In the genomic region with DNA sequence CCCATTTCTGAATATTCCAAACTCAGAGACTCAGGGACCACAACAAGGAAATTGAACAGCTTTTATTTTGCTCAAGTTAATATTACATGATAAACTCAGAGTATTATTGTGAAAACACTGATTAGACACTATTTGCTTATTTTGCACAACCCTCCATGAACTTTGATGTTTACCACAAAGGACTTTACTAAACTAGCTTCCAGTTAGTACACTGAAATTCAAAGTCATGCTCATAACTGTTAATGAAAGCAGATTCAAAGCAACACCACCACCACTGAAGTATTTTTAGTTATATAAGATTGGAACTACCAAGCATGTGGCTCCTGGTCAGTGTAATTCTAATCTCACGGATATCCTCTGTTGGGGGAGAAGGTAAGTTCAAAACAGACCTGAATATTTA, we compare ENCODE assay signal across 11 cellular contexts. TPM values are rescaled to one million over a fixed set of nuclear protein-coding genes. Genes with fewer than 3 reads are reported as not detected.
DNase-seq lines count a peak whose midpoint lies in the region; ATAC-seq, FAIRE-seq and TF ChIP-seq lines count a peak whose summit lies in the region.
"Not testable (repeated sequence)": the region's sequence is repeated elsewhere in the genome, so short reads cannot be mapped to it uniquely, and the experiment has no call there.
"Had no signal": no experiment of that assay in that cellular context is flagged by ENCODE, and none has a peak within 500 bp of the region (broad histone marks: within the 10 kb centered on the region; RNA-seq: fewer than 3 reads in every experiment).

A gene (plus strand): TSS at position 201 of the 400 bp plus-strand sequence. CDS start 114 bp downstream, at position 315.

- DNase-seq in GM12891 (ENCODE audit: insufficient read length, low spot score); HTR-8/SVneo (ENCODE audit: insufficient read length, low spot score); GM12878 (ENCODE audit: low read depth, low spot score); endothelial cell of umbilical vein (ENCODE audit: low read depth, low spot score); left lobe of liver (ENCODE audit: low spot score); right lobe of liver: not testable (repeated sequence)

- POLR2A ChIA-PET in GM12878 (lab: Charles Lee): interaction anchor here (0.7 kb wide), 1 partner anchor 323 kb away, joined by 3 read pairs; no protein-coding TSS in a partner anchor
- POLR2A ChIA-PET in endothelial cell of umbilical vein (lab: Charles Lee): not testable (repeated sequence)

- H3K4me2 ChIP-seq in GM12878 (ENCODE audit: control insufficient read depth, insufficient read depth); endothelial cell of umbilical vein (ENCODE audit: insufficient read depth, low read length): not testable (repeated sequence)

- ATAC-seq in GM12878: not testable (repeated sequence)
- ATAC-seq in left lobe of liver: peak; percentile 70
- ATAC-seq in right lobe of liver: peak; percentile 63 to 78 (median 71)

- WGBS in GM12878 (ENCODE audit: insufficient coverage, insufficient replicate concordance, low lambda C conversion rate, missing lambda C conversion rate): no CpG with 5 or more reads among the region's 1 CpG
- no CpG with 5 or more reads among the region's 1 CpG for WGBS in right lobe of liver (ENCODE audit: insufficient coverage, low coverage, low lambda C conversion rate, missing lambda C conversion rate)

- intact Hi-C loops in GM12878 (cut with micrococcal nuclease; ENCODE audit: unreplicated experiment): loop anchor here (5.0 kb wide), 1 partner anchor 123 kb away; a partner anchor contains a TSS
- intact Hi-C loops in endothelial cell of umbilical vein (cut with micrococcal nuclease); right lobe of liver (cut with DNase I): not testable (repeated sequence)

- H3K4me1 ChIP-seq in GM12878 (ENCODE audit: control insufficient read depth, insufficient read depth, low read length); endothelial cell of umbilical vein (ENCODE audit: control insufficient read depth, extremely low read depth, insufficient read depth, low read length): not testable (repeated sequence)
- peaks cover 0 to 12% (median 3%) of the 10 kb centered on the region in 4 donors for H3K4me1 ChIP-seq in right lobe of liver

- not testable (repeated sequence) for H3K36me3 ChIP-seq in GM12878 (ENCODE audit: control insufficient read depth in 2 of 2, insufficient read depth in 2 of 2, low read length in 1 of 2); endothelial cell of umbilical vein (ENCODE audit: control insufficient read depth in 2 of 2, extremely low read depth in 1 of 2, insufficient read depth in 2 of 2, low read length in 2 of 2); right lobe of liver

- H3K27me3 ChIP-seq in GM12878 (replicated peaks in 1 of 2; ENCODE audit: control insufficient read depth in 2 of 2, insufficient read depth in 2 of 2, low read length in 1 of 2); endothelial cell of umbilical vein (ENCODE audit: control insufficient read depth in 2 of 2, insufficient read depth in 2 of 2, low read length in 2 of 2); right lobe of liver: not testable (repeated sequence)

- CTCF ChIA-PET in GM12878 (lab: Yijun Ruan, JAX); endothelial cell of umbilical vein (lab: Charles Lee): not testable (repeated sequence)

- not testable (repeated sequence) for TF ChIP-seq EP300 in GM12878 (IDR thresholded peaks at IDR 0.05; ENCODE audit: borderline replicate concordance in 1 of 2, control insufficient read depth in 1 of 2, low read depth in 2 of 2, low read length in 2 of 2)

- not testable (repeated sequence) for H3K9ac ChIP-seq in GM12878 (ENCODE audit: control insufficient read depth, insufficient read depth, low read length); endothelial cell of umbilical vein (replicated peaks; ENCODE audit: extremely low read depth, insufficient read depth, low read length)

- not testable (repeated sequence) for H3K9me1 ChIP-seq in endothelial cell of umbilical vein (replicated peaks; ENCODE audit: control insufficient read depth, extremely low read depth, insufficient read depth, low read length)

- not testable (repeated sequence) for H3K4me3 ChIP-seq in GM12878; endothelial cell of umbilical vein (replicated peaks in 1 of 3; ENCODE audit: insufficient read depth in 1 of 3, low read depth in 1 of 3, low read length in 3 of 3)
- H3K4me3 ChIP-seq in right lobe of liver: peak within 1 kb of the TSS; percentile 16 to 57 (median 57)

- RAD21 ChIA-PET in GM12878 (lab: Charles Lee; ENCODE audit: unreplicated experiment): not testable (repeated sequence)

- H3K9me3 ChIP-seq in GM12878 (replicated peaks; ENCODE audit: control insufficient read depth, insufficient read depth, low read length); endothelial cell of umbilical vein (replicated peaks; ENCODE audit: control insufficient read depth, insufficient read depth, low read length); right lobe of liver: not testable (repeated sequence)

- dilution Hi-C loops in endothelial cell of umbilical vein (cut with MboI; ENCODE audit: extremely low pct_ligation_motif_present, low sequenced_read_pairs): not testable (repeated sequence)

- FAIRE-seq in GM12891 (lab: Jason Lieb, UNC) (peak; percentile 72), HTR-8/SVneo (lab: Jason Lieb, UNC) (peak; percentile 4), GM12878 (lab: Jason Lieb, UNC) (peak; percentile 78), endothelial cell of umbilical vein (lab: Jason Lieb, UNC) (peak; percentile 15)

- BruUV-seq in GM12878 (replicated peaks; lab: Mats Ljungman, UMichigan); endothelial cell of umbilical vein (replicated peaks; lab: Mats Ljungman, UMichigan): not testable (repeated sequence)

- not testable (repeated sequence) for TF ChIP-seq POLR2A in GM12891 (IDR thresholded peaks at IDR 0.05; ENCODE audit: low read depth, low read length); GM12878 (IDR thresholded peaks at IDR 0.05; ENCODE audit: low read depth, low read length); endothelial cell of umbilical vein (IDR thresholded peaks at IDR 0.05; ENCODE audit: low read depth, low read length); right lobe of liver (IDR thresholded peaks at IDR 0.05)

- not testable (repeated sequence) for H2AFZ ChIP-seq in GM12878 (ENCODE audit: control insufficient read depth, low read depth, low read length); endothelial cell of umbilical vein (ENCODE audit: low read depth, low read length)

- not testable (repeated sequence) for H3K79me2 ChIP-seq in GM12878 (ENCODE audit: control insufficient read depth, insufficient read depth, low read length); endothelial cell of umbilical vein (ENCODE audit: control insufficient read depth, insufficient read depth, low read length)

- in situ Hi-C loops in GM12878 (cut with MboI): not testable (repeated sequence)

- not testable (repeated sequence) for H3K27ac ChIP-seq in GM12878 (ENCODE audit: control insufficient read depth, insufficient read depth); endothelial cell of umbilical vein (ENCODE audit: insufficient read depth, low read depth, low read length)
- H3K27ac ChIP-seq in right lobe of liver: peak within 1 kb of the TSS in 2 of 3 donors; percentile 76 to 80

- SMC1A ChIA-PET in GM12878 (lab: Charles Lee; ENCODE audit: uncharacterized antibody, unreplicated experiment): not testable (repeated sequence)

- TF ChIP-seq CTCF in GM12878 (IDR thresholded peaks at IDR 0.05 in 2 of 3, conservative IDR thresholded peaks at IDR 0.05 in 1 of 3; ENCODE audit: control insufficient read depth in 2 of 3, extremely low read depth in 1 of 3, insufficient read depth in 1 of 3, low read depth in 3 of 3, low read length in 3 of 3); endothelial cell of umbilical vein (IDR thresholded peaks at IDR 0.05; ENCODE audit: extremely low read depth in 1 of 2, insufficient read depth in 1 of 2, low read depth in 1 of 2, low read length in 2 of 2); right lobe of liver (IDR thresholded peaks at IDR 0.05): not testable (repeated sequence)

- TF ChIP-seq RAD21 in GM12878 (IDR thresholded peaks at IDR 0.05; ENCODE audit: insufficient read depth, low read depth, low read length): not testable (repeated sequence)

- H4K20me1 ChIP-seq in GM12878 (ENCODE audit: control insufficient read depth, insufficient read depth); endothelial cell of umbilical vein (replicated peaks; ENCODE audit: control insufficient read depth, extremely low read depth, insufficient read depth, low read length): not testable (repeated sequence)

RNA-seq across cellular contexts. Expression of the gene that starts here (rescaled TPM):
- not detected for polyA plus RNA-seq in GM12891 (2012; ENCODE audit: low read depth, missing spikeins)
- total RNA-seq in GM12878 (2013; cell fraction: nucleolus; rRNA removed): not detected in 2 replicates
- total RNA-seq in GM12878 (2014; rRNA removed) (not detected in 2 replicates), GM12878 (2014; rRNA removed; fragmentation: Illumina TruSeq; extraction: Trizol) (not detected in 2 replicates), GM12878 (2021) (not detected in 2 replicates), endothelial cell of umbilical vein (not detected in 2 replicates), left lobe of liver (675 TPM), right lobe of liver (1,000 to 10,000 TPM in 2 of 6 experiments, 100 to 1,000 TPM in 4; 490 to 1,248 (median 629) TPM)
- not detected for polyA plus RNA-seq in GM12878 (2011; ENCODE audit: low read depth)
- polyA plus RNA-seq in GM12878 (2011; rRNA removed) (not detected in 2 replicates), GM12878 (2014; fragmentation: Illumina TruSeq; extraction: Trizol) (not detected in 2 replicates), GM12878 (2014; fragmentation: Nextera tagmentation; extraction: Ambion mirVana) (under 1 TPM in 1 of 2 experiments, not detected in 1; 0.04 TPM), GM12878 (2014; rRNA removed) (not detected in 2 replicates), GM12878 (2016; fragmentation: Nextera tagmentation; extraction: Ambion mirVana) (not detected), endothelial cell of umbilical vein (0.11 and 0.13 TPM in 2 replicates)
- not detected in 2 replicates for polyA plus RNA-seq in GM12878 (2011; cell fraction: cytosol; rRNA removed)
- polyA plus RNA-seq in GM12878 (2011; cell fraction: nucleus; rRNA removed): not detected in 2 replicates
- not detected in 2 replicates for polyA plus RNA-seq in GM12878 (2012)
- not detected in 2 replicates for polyA minus RNA-seq in GM12878 (2011; rRNA and poly(A)+ RNA removed)
- polyA minus RNA-seq in GM12878 (2011; cell fraction: cytosol; rRNA and poly(A)+ RNA removed): not detected in 2 replicates
- polyA minus RNA-seq in GM12878 (2011; cell fraction: nucleus; rRNA and poly(A)+ RNA removed): not detected in 2 replicates
- polyA plus RNA-seq in endothelial cell of umbilical vein (2011; cell fraction: cytosol; rRNA removed): 0.08 and 0.10 TPM in 2 replicates
- not detected in 2 replicates for polyA plus RNA-seq in endothelial cell of umbilical vein (2011; cell fraction: nucleus; rRNA removed)
- polyA plus RNA-seq in endothelial cell of umbilical vein (2012): not detected in 2 replicates
- polyA minus RNA-seq in endothelial cell of umbilical vein: not detected in 2 replicates
- not detected for polyA minus RNA-seq in endothelial cell of umbilical vein (2011; cell fraction: cytosol; rRNA and poly(A)+ RNA removed)
- not detected in 2 replicates for polyA minus RNA-seq in endothelial cell of umbilical vein (2011; cell fraction: nucleus; rRNA and poly(A)+ RNA removed)
- total RNA-seq: A673; CD4-positive, alpha-beta memory T cell; CD4-positive, CD25-positive, alpha-beta regulatory T cell; CD8-positive, alpha-beta memory T cell had no signal
- polyA plus RNA-seq: CD14-positive monocyte; CD4-positive, alpha-beta memory T cell; CD4-positive, CD25-positive, alpha-beta regulatory T cell; CD8-positive, alpha-beta memory T cell had no signal

Comparison
In these comparisons a context has a peak if more than half of its experiments do, and no peak if none do; other contexts are left out.
1. RNA of the gene that starts here (total RNA-seq): 490 to 1,248 TPM in right lobe of liver and 675 TPM in left lobe of liver (single experiment); not detected in GM12878 and not detected in endothelial cell of umbilical vein; every median in the first group is over 100 times any median in the second.